In genomic region chr17:63919311-63919723, GRCh38 we compare ENCODE assay signal across 8 cellular contexts. TPM values are rescaled to one million over a fixed set of nuclear protein-coding genes. Genes with fewer than 3 reads are reported as not detected.
DNase-seq lines count a peak whose midpoint lies in the region; ATAC-seq and TF ChIP-seq lines count a peak whose summit lies in the region.

No MANE protein-coding gene starts in this region.

- no peak overlapping the region for H3K4me2 ChIP-seq in H9 (ENCODE audit: insufficient read depth, insufficient read length, low read length)

- H2BK5ac ChIP-seq in H9 (ENCODE audit: insufficient read length, low read length): no peak overlapping the region

- peaks cover 17 to 21% of the 10 kb centered on the region in 2 experiments for H3K4me1 Mint-ChIP-seq in H9

- no peak overlapping the region for H3K27ac ChIP-seq in H9 (ENCODE audit: insufficient read length, low read depth, low read length)

- no peak overlapping the region for H4K91ac ChIP-seq in H9 (ENCODE audit: insufficient read length, low read depth, low read length)

- H3K14ac ChIP-seq in H9 (ENCODE audit: insufficient read depth, low read length): no peak overlapping the region

- H3K56ac ChIP-seq in H9 (ENCODE audit: insufficient read length, low read depth, low read length): no peak overlapping the region

- no peak overlapping the region for H3K23ac ChIP-seq in H9 (ENCODE audit: insufficient read length, low read depth, low read length)

- H2AK5ac ChIP-seq in H9 (ENCODE audit: insufficient read length, low read length): no peak overlapping the region

- H3K23me2 ChIP-seq in H9 (ENCODE audit: insufficient read length, low read depth, low read length, poor library complexity, severe bottlenecking): no peaks in the 10 kb centered on the region

- ATAC-seq in HG02884 (IDR thresholded peaks at IDR 0.05; ENCODE audit: unreplicated experiment): no peak

- peak overlapping the region in 1 of 2 experiments; percentile 37; a peak in 1 of 5 replicates for H3K4me3 Mint-ChIP-seq in H9

- WGBS in H9 (ENCODE audit: extremely low coverage, insufficient read length, low lambda C conversion rate): no CpG with 5 or more reads among the region's 8 CpGs

- H3K27ac Mint-ChIP-seq in H9: no peak overlapping the region

- no peak overlapping the region for H2AFZ ChIP-seq in H9 (ENCODE audit: low read length)

- H3T11ph ChIP-seq in H9 (ENCODE audit: low read length): no peak overlapping the region

- H3K79me2 ChIP-seq in H9 (ENCODE audit: insufficient read depth, low read length): no peaks in the 10 kb centered on the region

- no peaks in the 10 kb centered on the region for H3K9me3 ChIP-seq in H9 (ENCODE audit: control insufficient read depth, low read depth, low read length)

- H4K8ac ChIP-seq in H9 (replicated peaks; ENCODE audit: insufficient read length, low read depth, low read length): no peak overlapping the region

- no peaks in the 10 kb centered on the region for H3K9me3 Mint-ChIP-seq in H9

- H3K4ac ChIP-seq in H9 (ENCODE audit: low read depth, low read length): no peak overlapping the region

- DNase-seq in GDM1 (lab: John Stamatoyannopoulos, UW) (peak; percentile 47), H9 (peak; percentile 88), NCI-H2227 (lab: John Stamatoyannopoulos, UW; ENCODE audit: unreplicated experiment) (peak; percentile 19), dermis microvascular lymphatic vessel endothelial cell (ENCODE audit: low read depth in 2 of 2) (peak; percentile 36 to 57), midbrain (lab: John Stamatoyannopoulos, UW) (peak; percentile 27)
- DNase-seq in activated CD4-positive, alpha-beta T cell treated with anti-CD3 and anti-CD28 coated beads, Interleukin-2, amount 50 U/mL, for 1 hour: peak; percentile 70
- DNase-seq in stimulated activated CD8-positive, alpha-beta memory T cell treated with anti-CD3 and anti-CD28 coated beads, Interleukin-4, amount 100 ng/mL, for 48 hours: peak; percentile 81

- H3K4me1 ChIP-seq in H9 (ENCODE audit: insufficient read depth, low read length): peaks cover 3% of the 10 kb centered on the region; the same call in 1 of the 2 replicates

- H2BK12ac ChIP-seq in H9 (ENCODE audit: insufficient read length, low read depth, low read length): no peak overlapping the region

- H2BK15ac ChIP-seq in H9 (ENCODE audit: low read depth, low read length): no peak overlapping the region

- no peak overlapping the region for H2BK120ac ChIP-seq in H9 (ENCODE audit: low read depth, low read length, poor library complexity, severe bottlenecking)

- no peaks in the 10 kb centered on the region for H3K79me1 ChIP-seq in H9 (ENCODE audit: insufficient read depth, low read depth, low read length, poor library complexity, severe bottlenecking)

- no peaks in the 10 kb centered on the region for H4K20me1 ChIP-seq in H9 (ENCODE audit: control insufficient read depth, insufficient read depth, insufficient read length)

- no peak overlapping the region for H3K18ac ChIP-seq in H9 (ENCODE audit: insufficient read length, low read depth, low read length)

- no peak overlapping the region for H4K5ac ChIP-seq in H9 (ENCODE audit: insufficient read length, low read depth, low read length)

- no peaks in the 10 kb centered on the region for H3K36me3 Mint-ChIP-seq in H9 (ENCODE audit: insufficient read depth in 1 of 3, low read depth in 3 of 3)

- no peak overlapping the region for H3K9ac ChIP-seq in H9 (ENCODE audit: extremely low read depth, insufficient read length, low read length)

- H2BK20ac ChIP-seq in H9 (ENCODE audit: low read depth, low read length, poor library complexity, severe bottlenecking): no peak overlapping the region

- peaks cover 19% of the 10 kb centered on the region for H3K27me3 Mint-ChIP-seq in H9 (ENCODE audit: low read depth)

- no peaks in the 10 kb centered on the region for H3K27me3 ChIP-seq in H9 (ENCODE audit: insufficient read depth, low read length)

- TF ChIP-seq CTCF in H9 (conservative IDR thresholded peaks at IDR 0.05): peak; percentile 90

RNA-seq across cellular contexts. Expression of gene GH1, which starts 0.7 kb away (rescaled TPM):
- not detected in 2 replicates for total RNA-seq in H9 (2021)
- not detected in 2 replicates for total RNA-seq in dermis microvascular lymphatic vessel endothelial cell

RNA-seq across cellular contexts. Expression of gene CSHL1, which starts 8.3 kb away (rescaled TPM):
- total RNA-seq in H9 (2021): not detected in 2 replicates
- total RNA-seq in dermis microvascular lymphatic vessel endothelial cell: not detected in 2 replicates

RNA-seq across cellular contexts. Expression of gene CD79B, which starts 12.8 kb away (rescaled TPM):
- total RNA-seq in H9 (2021) (0.96 and 1.4 TPM in 2 replicates), dermis microvascular lymphatic vessel endothelial cell (0.51 and 3.0 TPM in 2 replicates)

RNA-seq across cellular contexts. Expression of gene CSH1, which starts 22.9 kb away (rescaled TPM):
- total RNA-seq in H9 (2021) (not detected in 2 replicates), dermis microvascular lymphatic vessel endothelial cell (not detected in 2 replicates)

RNA-seq across cellular contexts. Expression of gene GH2, which starts 37.6 kb away (rescaled TPM):
- total RNA-seq in H9 (2021): 0.50 and 0.77 TPM in 2 replicates
- not detected in 2 replicates for total RNA-seq in dermis microvascular lymphatic vessel endothelial cell

Comparison
In these comparisons a context has a peak if more than half of its experiments do, and no peak if none do; other contexts are left out.
1. DNase-seq: peak in every context shown above with its lines; median percentile 88 in H9; 81 in stimulated activated CD8-positive, alpha-beta memory T cell treated with anti-CD3 and anti-CD28 coated beads, Interleukin-4, amount 100 ng/mL, for 48 hours; 70 in activated CD4-positive, alpha-beta T cell treated with anti-CD3 and anti-CD28 coated beads, Interleukin-2, amount 50 U/mL, for 1 hour; 47 in GDM1; 46 in dermis microvascular lymphatic vessel endothelial cell; 27 in midbrain; 19 in NCI-H2227.